Comparison of ENCODE assay signal across 26 cellular contexts in genomic region chr5:84549054-84549453, GRCh38.
"Had no signal": no experiment of that assay in that cellular context is flagged by ENCODE, and none has a peak within 500 bp of the region (broad histone marks: within the 10 kb centered on the region; RNA-seq: fewer than 3 reads in every experiment).

No MANE protein-coding gene starts in this region.

- H3K27me3 Mint-ChIP-seq: memory B cell; naive B cell; natural killer cell treated with Interleukin-12 subunit alpha and Interleukin-12 subunit beta and Interleukin-15 and Interleukin-18, amount 100 ng/mL, for 72 hours; progenitor cell of endocrine pancreas had no signal

- H3K4me3 ChIP-seq: coronary artery, esophagus muscularis mucosa, gastroesophageal sphincter, lung, mucosa of descending colon, sigmoid colon, stomach, thyroid gland had no signal

- H3K4me1 Mint-ChIP-seq: immature natural killer cell; memory B cell; mesothelial cell of epicardium; naive B cell; neural crest cell; stimulated activated effector memory CD8-positive, alpha-beta T cell treated with anti-CD3 and anti-CD28 coated beads, Interleukin-12 subunit alpha, Interleukin-12 subunit beta, amount 100 ng/mL, for 72 hours had no signal

- H3K36me3 ChIP-seq: esophagus muscularis mucosa, gastroesophageal sphincter, neutrophil, sigmoid colon, stomach, thyroid gland had no signal

- H3K36me3 Mint-ChIP-seq: immature natural killer cell; memory B cell; mesothelial cell of epicardium; naive B cell; natural killer cell treated with Interleukin-12 subunit alpha and Interleukin-12 subunit beta and Interleukin-15 and Interleukin-18, amount 100 ng/mL, for 72 hours; stimulated activated effector memory CD8-positive, alpha-beta T cell treated with anti-CD3 and anti-CD28 coated beads, Interleukin-12 subunit alpha, Interleukin-12 subunit beta, amount 100 ng/mL, for 72 hours had no signal

- H3K27ac Mint-ChIP-seq: immature natural killer cell; memory B cell; mesothelial cell of epicardium; naive B cell; natural killer cell treated with Interleukin-12 subunit alpha and Interleukin-12 subunit beta and Interleukin-15 and Interleukin-18, amount 100 ng/mL, for 72 hours; progenitor cell of endocrine pancreas; stimulated activated effector memory CD8-positive, alpha-beta T cell treated with anti-CD3 and anti-CD28 coated beads, Interleukin-12 subunit alpha, Interleukin-12 subunit beta, amount 100 ng/mL, for 72 hours had no signal

- H3K4me3 Mint-ChIP-seq: immature natural killer cell; memory B cell; mesothelial cell of epicardium; naive B cell; natural killer cell treated with Interleukin-12 subunit alpha and Interleukin-12 subunit beta and Interleukin-15 and Interleukin-18, amount 100 ng/mL, for 72 hours; neural crest cell; stimulated activated effector memory CD8-positive, alpha-beta T cell treated with anti-CD3 and anti-CD28 coated beads, Interleukin-12 subunit alpha, Interleukin-12 subunit beta, amount 100 ng/mL, for 72 hours had no signal

- DNase-seq: dermis blood vessel endothelial cell; effector memory CD4-positive, alpha-beta T cell; foreskin keratinocyte; hypothalamus; immature natural killer cell; mucosa of descending colon; naive B cell; sigmoid colon; stimulated activated CD4-positive, alpha-beta T cell treated with anti-CD3 and anti-CD28 coated beads, Interleukin-2, amount 100 ng/mL, for 24 hours; stimulated activated CD4-positive, alpha-beta T cell treated with anti-CD3 and anti-CD28 coated beads, Interleukin-4, amount 100 ng/mL, for 24 hours; stimulated activated naive CD4-positive, alpha-beta T cell treated with Interleukin-2 at 50 U/mL for 16 hours; stomach; thyroid gland; trophoblast cell had no signal

- H3K4me1 ChIP-seq: esophagus muscularis mucosa, foreskin keratinocyte, gastroesophageal sphincter, parathyroid adenoma, sigmoid colon, stomach, thyroid gland had no signal

- H3K27ac ChIP-seq: coronary artery, esophagus muscularis mucosa, foreskin keratinocyte, gastroesophageal sphincter, neutrophil, parathyroid adenoma, sigmoid colon, stomach, thyroid gland had no signal

- ATAC-seq: foreskin keratinocyte; gastroesophageal sphincter; mucosa of descending colon; natural killer cell treated with Interleukin-12 subunit alpha and Interleukin-12 subunit beta and Interleukin-15 and Interleukin-18, amount 100 ng/mL, for 72 hours; stimulated activated effector memory CD8-positive, alpha-beta T cell treated with anti-CD3 and anti-CD28 coated beads, Interleukin-12 subunit alpha, Interleukin-12 subunit beta, amount 100 ng/mL, for 72 hours had no signal

- H3K9me3 ChIP-seq: esophagus muscularis mucosa, gastroesophageal sphincter, mucosa of descending colon, neutrophil, sigmoid colon, thyroid gland had no signal

- H3K27me3 ChIP-seq: esophagus muscularis mucosa, foreskin keratinocyte, gastroesophageal sphincter, neutrophil, sigmoid colon, stomach, thyroid gland had no signal
